Comparison of ENCODE assay signal across 1 cellular context in genomic region chr10:122013311-122013780, GRCh38.
TF ChIP-seq lines count a peak whose summit lies in the region.

No MANE protein-coding gene starts in this region.

TF ChIP-seq in HepG2, 621 proteins besides CTCF, POLR2A, EP300 and RAD21 (continued from another document and continues in another):
- TF ChIP-seq ZBTB25 (CRISPR knock-in tag; IDR thresholded peaks at IDR 0.05) (no peak), ZBTB7A (CRISPR knock-in tag; IDR thresholded peaks at IDR 0.05) (no peak), RARA (CRISPR knock-in tag; IDR thresholded peaks at IDR 0.05) (no peak), HMGA1 (CRISPR knock-in tag; conservative IDR thresholded peaks at IDR 0.05) (no peak), ZNF564 (CRISPR knock-in tag; IDR thresholded peaks at IDR 0.05) (no peak), TFE3 (CRISPR knock-in tag; IDR thresholded peaks at IDR 0.05) (peak; percentile 34; the same call in 1 of the 2 replicates), SNAPC5 (CRISPR knock-in tag; IDR thresholded peaks at IDR 0.05; ENCODE audit: borderline replicate concordance) (no peak), NR2C2 (CRISPR knock-in tag; IDR thresholded peaks at IDR 0.05; ENCODE audit: borderline replicate concordance) (no peak), MXD3 (CRISPR knock-in tag; IDR thresholded peaks at IDR 0.05) (no peak), ZNF687 (CRISPR knock-in tag; IDR thresholded peaks at IDR 0.05) (peak; percentile 68), HDAC1 (CRISPR knock-in tag; IDR thresholded peaks at IDR 0.05) (peak; percentile 50), MED1 (CRISPR knock-in tag; IDR thresholded peaks at IDR 0.05) (peak; percentile 48), MAZ (IDR thresholded peaks at IDR 0.05; ENCODE audit: borderline replicate concordance, low read depth, low read length) (no peak), MAZ (CRISPR knock-in tag; IDR thresholded peaks at IDR 0.05; ENCODE audit: low read depth) (no peak), RAD51 (IDR thresholded peaks at IDR 0.05; ENCODE audit: borderline replicate concordance) (no peak), ZMYM2 (CRISPR knock-in tag; IDR thresholded peaks at IDR 0.05) (no peak), TOE1 (CRISPR knock-in tag; IDR thresholded peaks at IDR 0.05) (no peak), ZBTB49 (CRISPR knock-in tag; IDR thresholded peaks at IDR 0.05; ENCODE audit: borderline replicate concordance) (no peak), ZZZ3 (CRISPR knock-in tag; IDR thresholded peaks at IDR 0.05; ENCODE audit: borderline replicate concordance) (no peak), MIER2 (CRISPR knock-in tag; IDR thresholded peaks at IDR 0.05) (no peak), FOXA3 (CRISPR knock-in tag; IDR thresholded peaks at IDR 0.05) (0 out of 2 replicates have a peak, but pooled peaks have one; percentile 34), BORCS8-MEF2B (CRISPR knock-in tag; IDR thresholded peaks at IDR 0.05) (peak; percentile 31; the same call in 1 of the 2 replicates), EZH2 (conservative IDR thresholded peaks at IDR 0.05; ENCODE audit: low read depth, low read length) (no peak), ZNF503 (CRISPR knock-in tag; IDR thresholded peaks at IDR 0.05) (no peak), NFATC3 (CRISPR knock-in tag; IDR thresholded peaks at IDR 0.05) (no peak), ZBED4 (CRISPR knock-in tag; IDR thresholded peaks at IDR 0.05; ENCODE audit: borderline replicate concordance) (peak; percentile 70), PRPF4 (IDR thresholded peaks at IDR 0.05; ENCODE audit: low read depth, low read length, poor library complexity, severe bottlenecking) (no peak), SAP130 (CRISPR knock-in tag; IDR thresholded peaks at IDR 0.05; ENCODE audit: low read depth) (0 out of 2 replicates have a peak, but pooled peaks have one; percentile 28), THRA (CRISPR knock-in tag; IDR thresholded peaks at IDR 0.05; ENCODE audit: borderline replicate concordance) (peak; percentile 34; the same call in 1 of the 2 replicates), ZNF350 (CRISPR knock-in tag; IDR thresholded peaks at IDR 0.05; ENCODE audit: borderline replicate concordance, low read depth) (peak; percentile 24; the same call in 1 of the 2 replicates), GMEB2 (CRISPR knock-in tag; IDR thresholded peaks at IDR 0.05; ENCODE audit: low read depth) (no peak), JUND (CRISPR knock-in tag; IDR thresholded peaks at IDR 0.05) (no peak), NAIF1 (CRISPR knock-in tag; IDR thresholded peaks at IDR 0.05; ENCODE audit: borderline replicate concordance) (no peak), TARDBP (CRISPR knock-in tag; IDR thresholded peaks at IDR 0.05) (peak; percentile 48; the same call in 1 of the 2 replicates), THAP9 (CRISPR knock-in tag; IDR thresholded peaks at IDR 0.05; ENCODE audit: borderline replicate concordance) (no peak)
